8 cellular contexts compared by ENCODE assay signal in genomic region chr20:39081255-39081654, GRCh38.
DNase-seq lines count a peak whose midpoint lies in the region; ATAC-seq, FAIRE-seq and TF ChIP-seq lines count a peak whose summit lies in the region.

No MANE protein-coding gene starts in this region.

- H3K9me3 Mint-ChIP-seq in astrocyte (ENCODE audit: unreplicated experiment), result peaks cover 3% of the 10 kb centered on the region

- H4K20me1 ChIP-seq in astrocyte (ENCODE audit: insufficient read depth, low read length), result no peaks in the 10 kb centered on the region

- DNase-seq in AG08396 (ENCODE audit: low spot score) (peak; percentile 85), NCI-H128 (lab: John Stamatoyannopoulos, UW; ENCODE audit: unreplicated experiment) (peak; percentile 34), T-helper 9 cell (peak; percentile 81), astrocyte (ENCODE audit: low read depth) (peak; percentile 31), hepatic stellate cell (ENCODE audit: low spot score) (peak; percentile 86), skeletal muscle cell (ENCODE audit: low read depth) (peak; percentile 23)

- no peaks in the 10 kb centered on the region for H3K9me3 ChIP-seq in astrocyte (ENCODE audit: insufficient read depth, low read depth, low read length)

- H3K27ac Mint-ChIP-seq in astrocyte (ENCODE audit: unreplicated experiment), result no peak overlapping the region

- H3K27ac ChIP-seq in astrocyte (ENCODE audit: low read depth, low read length), result no peak overlapping the region

- H3K4me3 ChIP-seq in astrocyte (ENCODE audit: insufficient read depth, low read depth, low read length) (no peak overlapping the region), skeletal muscle cell (ENCODE audit: low read depth, low read length) (no peak overlapping the region)

- TF ChIP-seq CTCF in astrocyte (IDR thresholded peaks at IDR 0.05; ENCODE audit: insufficient read depth, low read depth, low read length), result peak; percentile 96

- H3K4me3 Mint-ChIP-seq in astrocyte (ENCODE audit: unreplicated experiment), result no peak overlapping the region

- no peak overlapping the region for H3K4me2 ChIP-seq in astrocyte (ENCODE audit: low read length)

- peaks cover 5% of the 10 kb centered on the region for H3K27me3 ChIP-seq in astrocyte (ENCODE audit: insufficient read depth, low read length)

- H3K36me3 Mint-ChIP-seq in astrocyte (ENCODE audit: low read depth, unreplicated experiment), result no peaks in the 10 kb centered on the region

- H2AFZ ChIP-seq in astrocyte (ENCODE audit: low read depth, low read length), result no peak overlapping the region

- H3K9ac ChIP-seq in astrocyte (ENCODE audit: low read length), result no peak overlapping the region

- H3K79me2 ChIP-seq in astrocyte (ENCODE audit: insufficient read depth, low read length), result no peaks in the 10 kb centered on the region

- peaks cover 31% of the 10 kb centered on the region for H3K27me3 Mint-ChIP-seq in astrocyte (ENCODE audit: low read depth, unreplicated experiment)

- no peaks in the 10 kb centered on the region for H3K4me1 Mint-ChIP-seq in astrocyte (ENCODE audit: low read depth, unreplicated experiment)

- no peaks in the 10 kb centered on the region for H3K4me1 ChIP-seq in astrocyte (ENCODE audit: insufficient read depth, low read length)

- no peak for FAIRE-seq in astrocyte (lab: Jason Lieb, UNC)

- no peaks in the 10 kb centered on the region for H3K36me3 ChIP-seq in astrocyte (ENCODE audit: insufficient read depth, low read length)

- ATAC-seq in GM18868 (IDR thresholded peaks at IDR 0.05; ENCODE audit: unreplicated experiment) (peak; percentile 75), GM21528 (IDR thresholded peaks at IDR 0.05; ENCODE audit: low FRiP score, unreplicated experiment) (no peak)

Comparison
In these comparisons a context has a peak if more than half of its experiments do, and no peak if none do; other contexts are left out.
1. DNase-seq: peak in every context shown above with its lines; median percentile 86 in hepatic stellate cell; 85 in AG08396; 81 in T-helper 9 cell; 34 in NCI-H128; 31 in astrocyte; 23 in skeletal muscle cell.